ENCODE assay signal across 17 cellular contexts in the genomic region with DNA sequence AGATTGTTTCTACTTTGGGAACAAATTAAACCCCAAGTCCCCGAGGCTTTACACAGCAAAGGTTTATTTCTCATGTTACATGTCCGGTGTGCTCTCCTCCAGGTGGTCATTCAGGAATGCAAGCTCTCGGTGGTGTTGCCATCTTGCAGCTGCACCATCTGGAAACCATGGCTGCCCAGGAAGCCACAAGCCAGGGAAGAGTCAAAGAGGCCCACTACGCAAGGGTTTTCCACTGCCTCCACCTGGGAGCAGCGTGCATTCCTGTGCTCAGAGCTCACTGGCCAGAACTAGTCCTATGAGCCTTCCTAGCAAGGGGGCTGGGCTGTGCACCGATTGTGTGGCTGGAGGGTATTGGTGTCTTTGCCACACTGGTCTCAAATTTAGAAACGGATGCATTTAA.
DNase-seq lines count a peak whose midpoint lies in the region; ATAC-seq, FAIRE-seq and TF ChIP-seq lines count a peak whose summit lies in the region.
"Had no signal": no experiment of that assay in that cellular context is flagged by ENCODE, and none has a peak within 500 bp of the region (broad histone marks: within the 10 kb centered on the region; RNA-seq: fewer than 3 reads in every experiment).

No MANE protein-coding gene starts in this region.

- H2AFZ ChIP-seq in HepG2 (ENCODE audit: low read length), result no peak overlapping the region
- H2AFZ ChIP-seq: GM23248 had no signal

- H3K79me2 ChIP-seq in HepG2 (ENCODE audit: insufficient read depth, low read length), result no peaks in the 10 kb centered on the region

- ATAC-seq in HepG2 (0 out of 3 replicates have a peak, but pooled peaks have one; percentile 22), right lobe of liver (no peak), gastrocnemius medialis (no peak)
- ATAC-seq in activated CD8-positive, alpha-beta T cell treated with anti-CD3 and anti-CD28 coated beads for 36 hours, result no peak
- ATAC-seq: CD8-positive, alpha-beta T cell; GM12878 had no signal

- BruUV-seq in HepG2 (replicated peaks; lab: Mats Ljungman, UMichigan), result no TSS peak

- no peak overlapping the region for H3K27ac Mint-ChIP-seq in activated CD8-positive, alpha-beta T cell treated with anti-CD3 and anti-CD28 coated beads for 36 hours
- H3K27ac Mint-ChIP-seq: B cell; CD8-positive, alpha-beta T cell had no signal

- H4K20me1 ChIP-seq in HepG2 (ENCODE audit: insufficient read depth, low read length), result no peaks in the 10 kb centered on the region; the same call in 1 of the 2 replicates
- H4K20me1 ChIP-seq: BLaER1 treated with 17β-estradiol and CSF1 and Interleukin-3, amounts not matched to agents 10 nM and 100 nM had no signal

- no peak overlapping the region for H3K4me2 ChIP-seq in HepG2 (ENCODE audit: low read depth, low read length)

- no peak overlapping the region for H3K4me3 Mint-ChIP-seq in activated CD8-positive, alpha-beta T cell treated with anti-CD3 and anti-CD28 coated beads for 36 hours
- H3K4me3 Mint-ChIP-seq: B cell; CD8-positive, alpha-beta T cell had no signal

- H3K4me1 ChIP-seq in HepG2 (ENCODE audit: insufficient read depth, low read length) (no peaks in the 10 kb centered on the region), right lobe of liver (no peaks in the 10 kb centered on the region), gastrocnemius medialis (no peaks in the 10 kb centered on the region)

- in situ Hi-C loops in HepG2 (cut with HindIII; ENCODE audit: extremely low pct_ligation_motif_present, low pct_unique_long_range_greater_than_20kb), result no loop called here
- in situ Hi-C loops in gastrocnemius medialis (cut with MboI; ENCODE audit: low sequenced_read_pairs in 4 of 4), result no loop called here

- no peak for TF ChIP-seq CTCF in HepG2 (CRISPR knock-in tag; IDR thresholded peaks at IDR 0.05)
- TF ChIP-seq CTCF in right lobe of liver (IDR thresholded peaks at IDR 0.05), result no peak
- TF ChIP-seq CTCF in choroid plexus epithelial cell (conservative IDR thresholded peaks at IDR 0.05; ENCODE audit: low read depth, low read length), result no peak
- TF ChIP-seq CTCF in gastrocnemius medialis (IDR thresholded peaks at IDR 0.05 in 4 of 5, conservative IDR thresholded peaks at IDR 0.05 in 1 of 5), result no peak
- no peak for TF ChIP-seq CTCF in activated CD8-positive, alpha-beta T cell treated with anti-CD3 and anti-CD28 coated beads for 36 hours (IDR thresholded peaks at IDR 0.05)

- H3K27me3 Mint-ChIP-seq in activated CD8-positive, alpha-beta T cell treated with anti-CD3 and anti-CD28 coated beads for 36 hours, result peaks cover 8% of the 10 kb centered on the region

- H3K36me3 ChIP-seq in HepG2 (replicated peaks in 1 of 2; ENCODE audit: control insufficient read depth in 1 of 2, insufficient read depth in 2 of 2, low read length in 2 of 2), result no peaks in the 10 kb centered on the region
- H3K36me3 ChIP-seq in right lobe of liver, result no peaks in the 10 kb centered on the region
- H3K36me3 ChIP-seq in gastrocnemius medialis, result no peaks in the 10 kb centered on the region
- H3K36me3 ChIP-seq: BLaER1 treated with 17β-estradiol and CSF1 and Interleukin-3, amounts not matched to agents 10 nM and 100 nM; HAP-1 had no signal

- no peaks in the 10 kb centered on the region for H3K9me3 ChIP-seq in HepG2 (ENCODE audit: low read length)
- no peaks in the 10 kb centered on the region for H3K9me3 ChIP-seq in right lobe of liver
- no peaks in the 10 kb centered on the region for H3K9me3 ChIP-seq in gastrocnemius medialis
- H3K9me3 ChIP-seq: HAP-1 had no signal

- no peak for TF ChIP-seq EP300 in HepG2 (IDR thresholded peaks at IDR 0.05; ENCODE audit: low read depth in 2 of 2, low read length in 2 of 2)
- TF ChIP-seq EP300 in HepG2 (CRISPR knock-in tag; IDR thresholded peaks at IDR 0.05; ENCODE audit: borderline replicate concordance), result no peak

- no peaks in the 10 kb centered on the region for H3K36me3 Mint-ChIP-seq in activated CD8-positive, alpha-beta T cell treated with anti-CD3 and anti-CD28 coated beads for 36 hours (ENCODE audit: low read depth)
- H3K36me3 Mint-ChIP-seq: CD8-positive, alpha-beta T cell had no signal

- no peak overlapping the region for H3K9ac ChIP-seq in HepG2 (ENCODE audit: insufficient read depth, low read depth, low read length)
- H3K9ac ChIP-seq: BLaER1 treated with 17β-estradiol and CSF1 and Interleukin-3, amounts not matched to agents 10 nM and 100 nM; GM23248 had no signal

- POLR2A ChIA-PET in HepG2 (lab: Yijun Ruan, JAX), result no interaction called here
- POLR2A ChIA-PET in activated CD8-positive, alpha-beta T cell treated with anti-CD3 and anti-CD28 coated beads for 36 hours (lab: Charles Lee), result interaction anchor here (1.5 kb wide), 1 partner anchor 10 kb away, joined by 3 read pairs; no protein-coding TSS in a partner anchor

- H3K4me3 ChIP-seq in HepG2 (replicated peaks in 1 of 3; ENCODE audit: insufficient read depth in 1 of 3, low read depth in 2 of 3, low read length in 3 of 3) (no peak overlapping the region), right lobe of liver (no peak overlapping the region), choroid plexus epithelial cell (ENCODE audit: low read depth, low read length) (no peak overlapping the region), gastrocnemius medialis (no peak overlapping the region)
- H3K4me3 ChIP-seq: BLaER1 treated with 17β-estradiol and CSF1 and Interleukin-3, amounts not matched to agents 10 nM and 100 nM; GM12878; GM23248; HAP-1 had no signal

- WGBS in HepG2 (ENCODE audit: low lambda C conversion rate), result 3% methylated on average over 6 of the region's 7 CpGs
- WGBS in right lobe of liver (ENCODE audit: insufficient coverage, low coverage, low lambda C conversion rate, missing lambda C conversion rate), result 43% methylated on average over 3 of the region's 7 CpGs

- H3K27ac ChIP-seq in HepG2 (ENCODE audit: extremely low read length, insufficient read depth, low read length) (no peak overlapping the region), right lobe of liver (no peak overlapping the region), gastrocnemius medialis (no peak overlapping the region)
- H3K27ac ChIP-seq: BLaER1 treated with 17β-estradiol and CSF1 and Interleukin-3, amounts not matched to agents 10 nM and 100 nM; GM23248 had no signal

- CTCF ChIA-PET in HepG2 (lab: Yijun Ruan, JAX; ENCODE audit: low intra/inter-chr PET ratio, low total read pairs), result no interaction called here
- CTCF ChIA-PET in activated CD8-positive, alpha-beta T cell treated with anti-CD3 and anti-CD28 coated beads for 36 hours (lab: Charles Lee), result no interaction called here

- DNase-seq in HepG2 (ENCODE audit: low spot score), result no peak
- no peak for DNase-seq in right lobe of liver
- peak; percentile 41 for DNase-seq in choroid plexus epithelial cell (ENCODE audit: low read depth)
- peak; percentile 33 for DNase-seq in iris pigment epithelial cell (ENCODE audit: low read depth)
- DNase-seq in gastrocnemius medialis, result no peak
- DNase-seq in activated CD8-positive, alpha-beta T cell treated with anti-CD3 and anti-CD28 coated beads for 36 hours, result no peak
- no peak for DNase-seq in stimulated activated CD8-positive, alpha-beta memory T cell treated with anti-CD3 and anti-CD28 coated beads, Interleukin-4, amount 100 ng/mL, for 48 hours
- DNase-seq: Calu3; CD8-positive, alpha-beta T cell; DMS53; DND-41; EL; GM23248 had no signal

- no peaks in the 10 kb centered on the region for H3K4me1 Mint-ChIP-seq in activated CD8-positive, alpha-beta T cell treated with anti-CD3 and anti-CD28 coated beads for 36 hours (ENCODE audit: low read depth)
- H3K4me1 Mint-ChIP-seq: B cell had no signal

- TF ChIP-seq POLR2A in HepG2 (IDR thresholded peaks at IDR 0.05; ENCODE audit: insufficient read depth in 1 of 2, low read depth in 2 of 2, low read length in 2 of 2) (no peak), right lobe of liver (IDR thresholded peaks at IDR 0.05) (no peak), gastrocnemius medialis (IDR thresholded peaks at IDR 0.05) (no peak)

- H3K27me3 ChIP-seq in HepG2 (ENCODE audit: control insufficient read depth in 1 of 2, insufficient read depth in 2 of 2, low read length in 2 of 2) (peaks cover 17 to 88% of the 10 kb centered on the region in 2 experiments; a peak in 4 of 5 replicates), right lobe of liver (no peaks in the 10 kb centered on the region), gastrocnemius medialis (peaks cover 0 to 10% (median 7%) of the 10 kb centered on the region in 3 donors)
- H3K27me3 ChIP-seq: BLaER1 treated with 17β-estradiol and CSF1 and Interleukin-3, amounts not matched to agents 10 nM and 100 nM had no signal

- FAIRE-seq in HepG2 (lab: Jason Lieb, UNC), result no peak
- FAIRE-seq: GM12878 had no signal

- no peaks in the 10 kb centered on the region for H3K9me3 Mint-ChIP-seq in activated CD8-positive, alpha-beta T cell treated with anti-CD3 and anti-CD28 coated beads for 36 hours
- H3K9me3 Mint-ChIP-seq: CD8-positive, alpha-beta T cell had no signal

- intact Hi-C loops in HepG2 (cut with micrococcal nuclease; ENCODE audit: unreplicated experiment) (no loop called here), right lobe of liver (cut with DNase I) (no loop called here), gastrocnemius medialis (cut with DNase I; ENCODE audit: low total_unique reads) (no loop called here)
- intact Hi-C loops in activated CD8-positive, alpha-beta T cell treated with anti-CD3 and anti-CD28 coated beads for 36 hours (cut with micrococcal nuclease), result no loop called here

- TF ChIP-seq RAD21 in HepG2 (CRISPR knock-in tag; IDR thresholded peaks at IDR 0.05), result no peak

Comparison
In these comparisons a context has a peak if more than half of its experiments do, and no peak if none do; other contexts are left out.
1. DNase-seq: peak in choroid plexus epithelial cell (single experiment) and iris pigment epithelial cell (single experiment); none in HepG2 (single experiment), right lobe of liver (0 of 3), gastrocnemius medialis (0 of 2), activated CD8-positive, alpha-beta T cell treated with anti-CD3 and anti-CD28 coated beads for 36 hours (single experiment) and stimulated activated CD8-positive, alpha-beta memory T cell treated with anti-CD3 and anti-CD28 coated beads, Interleukin-4, amount 100 ng/mL, for 48 hours (single experiment).